Comparison of ENCODE assay signal across 2 cellular contexts in the genomic region with DNA sequence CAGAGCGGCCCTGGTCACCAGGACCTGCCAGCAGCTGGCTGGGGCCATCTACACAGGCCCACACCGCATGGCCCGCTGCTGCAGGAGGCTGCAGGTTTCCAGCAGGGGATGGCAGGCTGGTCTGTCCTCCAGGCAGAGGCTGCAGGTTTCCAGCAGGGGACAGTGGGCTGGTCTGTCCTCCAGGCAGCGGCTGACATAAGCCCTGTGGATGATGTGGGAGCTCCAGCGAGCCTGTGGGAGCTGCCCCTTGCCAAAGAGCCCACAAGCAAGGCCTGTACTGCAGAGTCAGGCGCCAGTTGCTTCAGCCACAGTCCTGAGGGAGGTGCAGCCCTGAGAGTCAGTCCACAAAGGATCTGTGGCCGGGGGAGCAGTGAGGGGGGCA.
TF ChIP-seq lines count a peak whose summit lies in the region.

No MANE protein-coding gene starts in this region.

TF ChIP-seq in IMR-90, 13 proteins besides CTCF, POLR2A, EP300 and RAD21:
- TF ChIP-seq RFX5 (IDR thresholded peaks at IDR 0.05; ENCODE audit: low read depth, low read length) (no peak), RCOR1 (IDR thresholded peaks at IDR 0.05; ENCODE audit: insufficient replicate concordance, low read length) (no peak), MAFK (IDR thresholded peaks at IDR 0.05; ENCODE audit: low read depth, low read length) (no peak), CEBPB (IDR thresholded peaks at IDR 0.05; ENCODE audit: low read depth, low read length) (no peak), BHLHE40 (IDR thresholded peaks at IDR 0.05; ENCODE audit: low read depth, low read length) (no peak)

TF ChIP-seq in H1, 55 proteins besides CTCF, POLR2A, EP300 and RAD21:
- TF ChIP-seq CTBP2 (IDR thresholded peaks at IDR 0.05; ENCODE audit: borderline replicate concordance, insufficient read depth, insufficient read length, low read length) (no peak), KDM1A (IDR thresholded peaks at IDR 0.05; ENCODE audit: borderline replicate concordance, low read length) (no peak), CBX8 (IDR thresholded peaks at IDR 0.05; ENCODE audit: borderline replicate concordance, low read depth, low read length) (no peak), ASH2L (IDR thresholded peaks at IDR 0.05; ENCODE audit: low read length) (no peak), BCL11A (IDR thresholded peaks at IDR 0.05; ENCODE audit: low read depth in 2 of 2, low read length in 2 of 2) (no peak), SIRT6 (IDR thresholded peaks at IDR 0.05; ENCODE audit: low read length) (no peak), CHD2 (IDR thresholded peaks at IDR 0.05; ENCODE audit: low read length) (no peak), FOSL1 (IDR thresholded peaks at IDR 0.05; ENCODE audit: insufficient read depth, low read depth, low read length) (no peak), BRCA1 (IDR thresholded peaks at IDR 0.05; ENCODE audit: low read depth, low read length) (no peak), CHD1 (IDR thresholded peaks at IDR 0.05; ENCODE audit: low read depth, low read length) (no peak), GABPA (IDR thresholded peaks at IDR 0.05; ENCODE audit: borderline replicate concordance, insufficient read depth, low read length) (no peak)
- TF ChIP-seq, protein P1, sequence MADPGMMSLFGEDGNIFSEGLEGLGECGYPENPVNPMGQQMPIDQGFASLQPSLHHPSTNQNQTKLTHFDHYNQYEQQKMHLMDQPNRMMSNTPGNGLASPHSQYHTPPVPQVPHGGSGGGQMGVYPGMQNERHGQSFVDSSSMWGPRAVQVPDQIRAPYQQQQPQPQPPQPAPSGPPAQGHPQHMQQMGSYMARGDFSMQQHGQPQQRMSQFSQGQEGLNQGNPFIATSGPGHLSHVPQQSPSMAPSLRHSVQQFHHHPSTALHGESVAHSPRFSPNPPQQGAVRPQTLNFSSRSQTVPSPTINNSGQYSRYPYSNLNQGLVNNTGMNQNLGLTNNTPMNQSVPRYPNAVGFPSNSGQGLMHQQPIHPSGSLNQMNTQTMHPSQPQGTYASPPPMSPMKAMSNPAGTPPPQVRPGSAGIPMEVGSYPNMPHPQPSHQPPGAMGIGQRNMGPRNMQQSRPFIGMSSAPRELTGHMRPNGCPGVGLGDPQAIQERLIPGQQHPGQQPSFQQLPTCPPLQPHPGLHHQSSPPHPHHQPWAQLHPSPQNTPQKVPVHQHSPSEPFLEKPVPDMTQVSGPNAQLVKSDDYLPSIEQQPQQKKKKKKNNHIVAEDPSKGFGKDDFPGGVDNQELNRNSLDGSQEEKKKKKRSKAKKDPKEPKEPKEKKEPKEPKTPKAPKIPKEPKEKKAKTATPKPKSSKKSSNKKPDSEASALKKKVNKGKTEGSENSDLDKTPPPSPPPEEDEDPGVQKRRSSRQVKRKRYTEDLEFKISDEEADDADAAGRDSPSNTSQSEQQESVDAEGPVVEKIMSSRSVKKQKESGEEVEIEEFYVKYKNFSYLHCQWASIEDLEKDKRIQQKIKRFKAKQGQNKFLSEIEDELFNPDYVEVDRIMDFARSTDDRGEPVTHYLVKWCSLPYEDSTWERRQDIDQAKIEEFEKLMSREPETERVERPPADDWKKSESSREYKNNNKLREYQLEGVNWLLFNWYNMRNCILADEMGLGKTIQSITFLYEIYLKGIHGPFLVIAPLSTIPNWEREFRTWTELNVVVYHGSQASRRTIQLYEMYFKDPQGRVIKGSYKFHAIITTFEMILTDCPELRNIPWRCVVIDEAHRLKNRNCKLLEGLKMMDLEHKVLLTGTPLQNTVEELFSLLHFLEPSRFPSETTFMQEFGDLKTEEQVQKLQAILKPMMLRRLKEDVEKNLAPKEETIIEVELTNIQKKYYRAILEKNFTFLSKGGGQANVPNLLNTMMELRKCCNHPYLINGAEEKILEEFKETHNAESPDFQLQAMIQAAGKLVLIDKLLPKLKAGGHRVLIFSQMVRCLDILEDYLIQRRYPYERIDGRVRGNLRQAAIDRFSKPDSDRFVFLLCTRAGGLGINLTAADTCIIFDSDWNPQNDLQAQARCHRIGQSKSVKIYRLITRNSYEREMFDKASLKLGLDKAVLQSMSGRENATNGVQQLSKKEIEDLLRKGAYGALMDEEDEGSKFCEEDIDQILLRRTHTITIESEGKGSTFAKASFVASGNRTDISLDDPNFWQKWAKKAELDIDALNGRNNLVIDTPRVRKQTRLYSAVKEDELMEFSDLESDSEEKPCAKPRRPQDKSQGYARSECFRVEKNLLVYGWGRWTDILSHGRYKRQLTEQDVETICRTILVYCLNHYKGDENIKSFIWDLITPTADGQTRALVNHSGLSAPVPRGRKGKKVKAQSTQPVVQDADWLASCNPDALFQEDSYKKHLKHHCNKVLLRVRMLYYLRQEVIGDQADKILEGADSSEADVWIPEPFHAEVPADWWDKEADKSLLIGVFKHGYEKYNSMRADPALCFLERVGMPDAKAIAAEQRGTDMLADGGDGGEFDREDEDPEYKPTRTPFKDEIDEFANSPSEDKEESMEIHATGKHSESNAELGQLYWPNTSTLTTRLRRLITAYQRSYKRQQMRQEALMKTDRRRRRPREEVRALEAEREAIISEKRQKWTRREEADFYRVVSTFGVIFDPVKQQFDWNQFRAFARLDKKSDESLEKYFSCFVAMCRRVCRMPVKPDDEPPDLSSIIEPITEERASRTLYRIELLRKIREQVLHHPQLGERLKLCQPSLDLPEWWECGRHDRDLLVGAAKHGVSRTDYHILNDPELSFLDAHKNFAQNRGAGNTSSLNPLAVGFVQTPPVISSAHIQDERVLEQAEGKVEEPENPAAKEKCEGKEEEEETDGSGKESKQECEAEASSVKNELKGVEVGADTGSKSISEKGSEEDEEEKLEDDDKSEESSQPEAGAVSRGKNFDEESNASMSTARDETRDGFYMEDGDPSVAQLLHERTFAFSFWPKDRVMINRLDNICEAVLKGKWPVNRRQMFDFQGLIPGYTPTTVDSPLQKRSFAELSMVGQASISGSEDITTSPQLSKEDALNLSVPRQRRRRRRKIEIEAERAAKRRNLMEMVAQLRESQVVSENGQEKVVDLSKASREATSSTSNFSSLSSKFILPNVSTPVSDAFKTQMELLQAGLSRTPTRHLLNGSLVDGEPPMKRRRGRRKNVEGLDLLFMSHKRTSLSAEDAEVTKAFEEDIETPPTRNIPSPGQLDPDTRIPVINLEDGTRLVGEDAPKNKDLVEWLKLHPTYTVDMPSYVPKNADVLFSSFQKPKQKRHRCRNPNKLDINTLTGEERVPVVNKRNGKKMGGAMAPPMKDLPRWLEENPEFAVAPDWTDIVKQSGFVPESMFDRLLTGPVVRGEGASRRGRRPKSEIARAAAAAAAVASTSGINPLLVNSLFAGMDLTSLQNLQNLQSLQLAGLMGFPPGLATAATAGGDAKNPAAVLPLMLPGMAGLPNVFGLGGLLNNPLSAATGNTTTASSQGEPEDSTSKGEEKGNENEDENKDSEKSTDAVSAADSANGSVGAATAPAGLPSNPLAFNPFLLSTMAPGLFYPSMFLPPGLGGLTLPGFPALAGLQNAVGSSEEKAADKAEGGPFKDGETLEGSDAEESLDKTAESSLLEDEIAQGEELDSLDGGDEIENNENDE (IDR thresholded peaks at IDR 0.05; ENCODE audit: insufficient replicate concordance, low read length), result no peak
